1 cellular context compared by ENCODE assay signal in the genomic region with DNA sequence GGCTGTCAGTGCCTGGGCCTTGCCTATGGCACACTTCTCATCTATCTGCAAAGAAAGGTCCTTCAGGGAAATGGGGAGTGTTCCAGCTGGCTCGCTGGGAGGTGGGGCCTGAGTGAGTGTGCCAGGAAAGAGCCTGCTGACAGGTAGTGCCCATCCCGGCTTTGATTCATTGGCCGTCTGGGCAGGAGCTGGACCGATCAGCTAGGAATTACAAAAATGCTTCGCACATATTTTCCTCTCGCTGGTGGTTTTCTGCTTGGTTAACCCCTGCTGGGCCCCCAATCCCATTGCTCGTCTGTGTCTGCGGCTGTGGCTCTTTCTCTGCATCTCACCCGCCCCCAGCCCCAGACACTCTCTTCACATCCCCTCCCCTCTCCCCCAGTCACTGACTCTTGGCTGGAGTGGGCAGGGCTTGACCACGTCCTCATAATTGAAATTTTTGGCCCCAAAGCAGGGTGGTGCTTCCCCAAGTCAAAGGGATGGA.
TF ChIP-seq lines count a peak whose summit lies in the region.

No MANE protein-coding gene starts in this region.

TF ChIP-seq in H1, 55 proteins besides CTCF, POLR2A, EP300 and RAD21:
- TF ChIP-seq, protein P1, sequence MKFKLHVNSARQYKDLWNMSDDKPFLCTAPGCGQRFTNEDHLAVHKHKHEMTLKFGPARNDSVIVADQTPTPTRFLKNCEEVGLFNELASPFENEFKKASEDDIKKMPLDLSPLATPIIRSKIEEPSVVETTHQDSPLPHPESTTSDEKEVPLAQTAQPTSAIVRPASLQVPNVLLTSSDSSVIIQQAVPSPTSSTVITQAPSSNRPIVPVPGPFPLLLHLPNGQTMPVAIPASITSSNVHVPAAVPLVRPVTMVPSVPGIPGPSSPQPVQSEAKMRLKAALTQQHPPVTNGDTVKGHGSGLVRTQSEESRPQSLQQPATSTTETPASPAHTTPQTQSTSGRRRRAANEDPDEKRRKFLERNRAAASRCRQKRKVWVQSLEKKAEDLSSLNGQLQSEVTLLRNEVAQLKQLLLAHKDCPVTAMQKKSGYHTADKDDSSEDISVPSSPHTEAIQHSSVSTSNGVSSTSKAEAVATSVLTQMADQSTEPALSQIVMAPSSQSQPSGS (IDR thresholded peaks at IDR 0.05; ENCODE audit: low read length), result no peak
- 0 out of 4 replicates have a peak, but pooled peaks of 1 of the 2 experiments have one; percentile 33 for TF ChIP-seq SIN3A (conservative IDR thresholded peaks at IDR 0.05 in 1 of 2, IDR thresholded peaks at IDR 0.05 in 1 of 2; ENCODE audit: low read depth in 1 of 2, low read length in 2 of 2)
TF ChIP-seq in H1: peak in this region for 1.
